8 cellular contexts compared by ENCODE assay signal in genomic region chr6:26065952-26066380, GRCh38. TPM values are rescaled to one million over a fixed set of nuclear protein-coding genes. Genes with fewer than 3 reads are reported as not detected.
DNase-seq lines count a peak whose midpoint lies in the region; FAIRE-seq and TF ChIP-seq lines count a peak whose summit lies in the region.

No MANE protein-coding gene starts in this region.

- H3K9me3 ChIP-seq in Karpas-422 (ENCODE audit: low read length) (no peaks in the 10 kb centered on the region), ascending aorta (no peaks in the 10 kb centered on the region), small intestine (ENCODE audit: control insufficient read depth, low read depth) (no peaks in the 10 kb centered on the region)

- no peaks in the 10 kb centered on the region for H3K79me2 ChIP-seq in Karpas-422 (ENCODE audit: low read length)

- no peak overlapping the region for H3K4me2 ChIP-seq in Karpas-422 (ENCODE audit: low read depth, low read length, poor library complexity, severe bottlenecking)

- H3K4me1 ChIP-seq in Karpas-422 (ENCODE audit: low read length) (0 out of 2 replicates have a peak, but pooled peaks cover 2% of the 10 kb centered on the region), ascending aorta (no peaks in the 10 kb centered on the region), small intestine (ENCODE audit: control insufficient read depth in 2 of 2, insufficient read depth in 1 of 2, low read depth in 1 of 2, low read length in 1 of 2) (peaks cover 0 to 3% of the 10 kb centered on the region in 2 donors)

- H3K9ac ChIP-seq in Karpas-422 (ENCODE audit: low read length) = no peak overlapping the region

- H3K36me3 ChIP-seq in Karpas-422 (ENCODE audit: insufficient read depth, low read length) = no peaks in the 10 kb centered on the region
- no peaks in the 10 kb centered on the region for H3K36me3 ChIP-seq in ascending aorta
- H3K36me3 ChIP-seq in small intestine (ENCODE audit: control insufficient read depth in 2 of 2, insufficient read depth in 2 of 2, low read length in 2 of 2) = no peaks in the 10 kb centered on the region

- H3K27me3 ChIP-seq in Karpas-422 (ENCODE audit: low read length) = no peaks in the 10 kb centered on the region
- no peaks in the 10 kb centered on the region for H3K27me3 ChIP-seq in ascending aorta
- no peaks in the 10 kb centered on the region for H3K27me3 ChIP-seq in small intestine (ENCODE audit: control insufficient read depth in 2 of 2, insufficient read depth in 2 of 2, low read length in 2 of 2)

- TF ChIP-seq POLR2A in H54 (IDR thresholded peaks at IDR 0.05; ENCODE audit: low read depth, low read length) = no peak

- no peaks in the 10 kb centered on the region for H3K9me2 ChIP-seq in Karpas-422 (replicated peaks; ENCODE audit: insufficient read depth, low read length)

- no peak overlapping the region for H2AFZ ChIP-seq in Karpas-422 (ENCODE audit: low read length)

- 0 to 1% (median 1%) methylated on average over 4 of the region's 4 CpGs for WGBS in small intestine, 3 donors

- peak; percentile 83 to 89 (median 87) for TF ChIP-seq CTCF in ascending aorta (IDR thresholded peaks at IDR 0.05)

- peak; percentile 48 for DNase-seq in NK-92 treated with Interleukin-12 subunit alpha and Interleukin-12 subunit beta, amount 100 ng/mL, for 24 hours (lab: John Stamatoyannopoulos, UW)
- DNase-seq in NK-92 (lab: John Stamatoyannopoulos, UW; ENCODE audit: unreplicated experiment) (no peak), H54 (ENCODE audit: insufficient read length, low spot score) (no peak), Karpas-422 (peak; percentile 87), RPMI8226 (peak; percentile 89), ascending aorta (ENCODE audit: low spot score in 2 of 2) (peak in 1 of 2 donors; percentile 78), hepatic stellate cell (ENCODE audit: low spot score) (peak; percentile 66), small intestine (peak; percentile 93)

- H3K27ac ChIP-seq in Karpas-422 (ENCODE audit: low read length) (no peak overlapping the region), ascending aorta (no peak overlapping the region), small intestine (ENCODE audit: low read depth in 1 of 2, low read length in 1 of 2) (no peak overlapping the region)

- intact Hi-C loops in ascending aorta (cut with DNase I) = no loop called here

- H4K20me1 ChIP-seq in Karpas-422 (ENCODE audit: insufficient read depth, low read depth, low read length) = no peaks in the 10 kb centered on the region

- FAIRE-seq in H54 (lab: Jason Lieb, UNC) (peak; percentile 89), small intestine (lab: Jason Lieb, UNC) (no peak)

- H3K4me3 ChIP-seq in Karpas-422 (ENCODE audit: low read length) = no peak overlapping the region
- H3K4me3 ChIP-seq in ascending aorta = peak overlapping the region in 1 of 2 donors; percentile 24
- H3K4me3 ChIP-seq in small intestine (ENCODE audit: low read depth in 1 of 2, low read length in 2 of 2) = no peak overlapping the region

RNA-seq across cellular contexts. Expression of gene HFE, which starts 21.3 kb away (rescaled TPM):
- total RNA-seq in Karpas-422 (2014; rRNA removed; shearing (Covaris generic); ENCODE audit: low replicate concordance) = 0.04 and 0.19 TPM in 2 replicates
- 2.6 TPM for total RNA-seq in ascending aorta
- 1 to 10 TPM in 2 of 3 donors, under 1 TPM in 1; 0.67 to 7.3 (median 2.4) TPM for polyA plus RNA-seq in small intestine

Comparison
In these comparisons a context has a peak if more than half of its experiments do, and no peak if none do; other contexts are left out.
1. DNase-seq: peak in NK-92 treated with Interleukin-12 subunit alpha and Interleukin-12 subunit beta, amount 100 ng/mL, for 24 hours (single experiment), Karpas-422 (single experiment), RPMI8226 (single experiment), hepatic stellate cell (single experiment) and small intestine (single experiment); none in NK-92 (single experiment) and H54 (single experiment).